In genomic region chr1:10033359-10033845, GRCh38 we compare ENCODE assay signal across 8 cellular contexts. TPM values are rescaled to one million over a fixed set of nuclear protein-coding genes. Genes with fewer than 3 reads are reported as not detected.
DNase-seq lines count a peak whose midpoint lies in the region; ATAC-seq, FAIRE-seq and TF ChIP-seq lines count a peak whose summit lies in the region.

No MANE protein-coding gene starts in this region.

- in situ Hi-C loops in ACHN (cut with HindIII; ENCODE audit: low pct_ligation_motif_present, low pct_unique_long_range_greater_than_20kb, low sequenced_read_pairs), result no loop called here

- H3K4me3 ChIP-seq in GM06990 (replicated peaks; ENCODE audit: low read depth, low read length), result peak overlapping the region; percentile 98
- H3K4me3 ChIP-seq in bronchial epithelial cell (ENCODE audit: low read depth, low read length), result peak overlapping the region; percentile 99
- peak overlapping the region; percentile 70 to 98 for H3K4me3 ChIP-seq in left lung

- peaks cover 22% of the 10 kb centered on the region for H3K4me1 Mint-ChIP-seq in stimulated activated naive CD8-positive, alpha-beta T cell treated with anti-CD3 and anti-CD28 coated beads, Interleukin-15, Interleukin-2, amounts not matched to agents 100 ng/mL and 50 ng/mL, for 24 hours (ENCODE audit: low read depth)

- H3K9me3 Mint-ChIP-seq in stimulated activated naive CD8-positive, alpha-beta T cell treated with anti-CD3 and anti-CD28 coated beads, Interleukin-15, Interleukin-2, amounts not matched to agents 100 ng/mL and 50 ng/mL, for 24 hours, result no peaks in the 10 kb centered on the region

- H3K27ac Mint-ChIP-seq in stimulated activated naive CD8-positive, alpha-beta T cell treated with anti-CD3 and anti-CD28 coated beads, Interleukin-15, Interleukin-2, amounts not matched to agents 100 ng/mL and 50 ng/mL, for 24 hours, result peak overlapping the region; percentile 89

- intact Hi-C loops in left lung (cut with DNase I), result loop anchor here in 1 of 2 donors (10.0 kb wide), 1 partner anchor 89 kb away; the partner anchor contains the start of genes LZIC and NMNAT1

- H3K27ac ChIP-seq in left lung, result peak overlapping the region; percentile 89 to 94

- peak overlapping the region; percentile 86 for H3K4me3 Mint-ChIP-seq in stimulated activated naive CD8-positive, alpha-beta T cell treated with anti-CD3 and anti-CD28 coated beads, Interleukin-15, Interleukin-2, amounts not matched to agents 100 ng/mL and 50 ng/mL, for 24 hours

- H3K27me3 Mint-ChIP-seq in stimulated activated naive CD8-positive, alpha-beta T cell treated with anti-CD3 and anti-CD28 coated beads, Interleukin-15, Interleukin-2, amounts not matched to agents 100 ng/mL and 50 ng/mL, for 24 hours, result no peaks in the 10 kb centered on the region

- ATAC-seq in HG02970 (IDR thresholded peaks at IDR 0.05; ENCODE audit: low FRiP score, unreplicated experiment), result peak; percentile 6
- ATAC-seq in left lung, result peak; percentile 50

- peaks cover 5% of the 10 kb centered on the region for H3K36me3 Mint-ChIP-seq in stimulated activated naive CD8-positive, alpha-beta T cell treated with anti-CD3 and anti-CD28 coated beads, Interleukin-15, Interleukin-2, amounts not matched to agents 100 ng/mL and 50 ng/mL, for 24 hours (ENCODE audit: low read depth)

- TF ChIP-seq CTCF in GM06990 (IDR thresholded peaks at IDR 0.05; ENCODE audit: insufficient read depth, low read length, poor library complexity, severe bottlenecking), result no peak
- TF ChIP-seq CTCF in bronchial epithelial cell (IDR thresholded peaks at IDR 0.05; ENCODE audit: insufficient read depth, low read length, severe bottlenecking), result no peak
- TF ChIP-seq CTCF in left lung (IDR thresholded peaks at IDR 0.05), result no peak

- H3K27me3 ChIP-seq in GM06990 (replicated peaks; ENCODE audit: control insufficient read depth, insufficient read depth, low read length), result no peaks in the 10 kb centered on the region
- H3K27me3 ChIP-seq in bronchial epithelial cell (ENCODE audit: control insufficient read depth, insufficient read depth, low read length), result no peaks in the 10 kb centered on the region
- no peaks in the 10 kb centered on the region for H3K27me3 ChIP-seq in left lung

- H3K36me3 ChIP-seq in GM06990 (ENCODE audit: control insufficient read depth, insufficient read depth, low read length) (peaks cover 1% of the 10 kb centered on the region; the same call in 1 of the 2 replicates), bronchial epithelial cell (ENCODE audit: control insufficient read depth, insufficient read depth, low read length) (peaks cover 3% of the 10 kb centered on the region), left lung (peaks cover 0 to 22% of the 10 kb centered on the region in 2 donors)

- DNase-seq in ACHN (peak; percentile 56), GM06990 (ENCODE audit: extremely low read depth, insufficient read length) (no peak), NCI-H82 treated with DMSO at 0.1 percent for 48 hours (lab: John Stamatoyannopoulos, UW; ENCODE audit: unreplicated experiment) (peak; percentile 69), bronchial epithelial cell (ENCODE audit: low read depth) (peak; percentile 60), left lung (peak in 1 of 2 donors; percentile 41)
- no peak for DNase-seq in activated CD8-positive, alpha-beta memory T cell treated with anti-CD3 and anti-CD28 coated beads, Interleukin-2, amount 50 U/mL, for 48 hours

- H3K9me3 ChIP-seq in left lung, result no peaks in the 10 kb centered on the region

- peaks cover 9 to 28% of the 10 kb centered on the region in 2 donors for H3K4me1 ChIP-seq in left lung

- FAIRE-seq in bronchial epithelial cell (lab: Jason Lieb, UNC), result no peak

RNA-seq across cellular contexts. Expression of gene UBE4B, which starts 0.6 kb away (rescaled TPM):
- total RNA-seq in bronchial epithelial cell, result 14.7 and 17.5 TPM in 2 replicates
- total RNA-seq in left lung, result 10 to 100 TPM; 38.0 to 44.0 TPM

RNA-seq across cellular contexts. Expression of gene RBP7, which starts 36.4 kb away (rescaled TPM):
- total RNA-seq in bronchial epithelial cell, result 0.26 TPM in 2 replicates
- total RNA-seq in left lung, result 1 to 10 TPM; 2.0 to 4.6 TPM

Comparison
In these comparisons a context has a peak if more than half of its experiments do, and no peak if none do; other contexts are left out.
1. DNase-seq: peak in ACHN (single experiment), NCI-H82 treated with DMSO at 0.1 percent for 48 hours (single experiment) and bronchial epithelial cell (single experiment); none in GM06990 (single experiment) and activated CD8-positive, alpha-beta memory T cell treated with anti-CD3 and anti-CD28 coated beads, Interleukin-2, amount 50 U/mL, for 48 hours (single experiment).
2. Peak in every context shown above with its lines, with median percentiles within 50 percentile points of each other: H3K4me3 ChIP-seq.